8 cellular contexts compared by ENCODE assay signal in genomic region chr12:54993181-54993835, GRCh38. TPM values are rescaled to one million over a fixed set of nuclear protein-coding genes. Genes with fewer than 3 reads are reported as not detected.
DNase-seq lines count a peak whose midpoint lies in the region; ATAC-seq and TF ChIP-seq lines count a peak whose summit lies in the region.

No MANE protein-coding gene starts in this region.

- 20 to 25% methylated on average over 12 of the region's 12 CpGs for WGBS in tibial nerve, 2 donors

- H3K9me3 ChIP-seq in CD4-positive, CD25-positive, alpha-beta regulatory T cell (ENCODE audit: control insufficient read depth in 2 of 2, low read length in 2 of 2), result no peaks in the 10 kb centered on the region
- H3K9me3 ChIP-seq in mucosa of descending colon (no peaks in the 10 kb centered on the region), tibial nerve (no peaks in the 10 kb centered on the region)

- no peaks in the 10 kb centered on the region for H3K9me3 Mint-ChIP-seq in CD4-positive, CD25-positive, alpha-beta regulatory T cell
- no peaks in the 10 kb centered on the region for H3K9me3 Mint-ChIP-seq in activated CD4-positive, alpha-beta memory T cell treated with anti-CD3 and anti-CD28 coated beads for 36 hours

- peaks cover 22 to 39% (median 31%) of the 10 kb centered on the region in 4 donors for H3K4me1 Mint-ChIP-seq in CD4-positive, CD25-positive, alpha-beta regulatory T cell
- peaks cover 43% of the 10 kb centered on the region for H3K4me1 Mint-ChIP-seq in activated CD4-positive, alpha-beta memory T cell treated with anti-CD3 and anti-CD28 coated beads for 36 hours (ENCODE audit: low read depth)

- no peaks in the 10 kb centered on the region for H3K36me3 ChIP-seq in CD4-positive, CD25-positive, alpha-beta regulatory T cell (ENCODE audit: control insufficient read depth, insufficient read depth, low read length)
- H3K36me3 ChIP-seq in mucosa of descending colon (ENCODE audit: low read depth) (no peaks in the 10 kb centered on the region), tibial nerve (no peaks in the 10 kb centered on the region)

- peak overlapping the region; percentile 67 for H3K4me3 ChIP-seq in CD4-positive, CD25-positive, alpha-beta regulatory T cell (ENCODE audit: low read depth, low read length)
- no peak overlapping the region for H3K4me3 ChIP-seq in mucosa of descending colon
- no peak overlapping the region for H3K4me3 ChIP-seq in tibial nerve

- CTCF ChIA-PET in activated CD4-positive, alpha-beta memory T cell treated with anti-CD3 and anti-CD28 coated beads for 36 hours (lab: Charles Lee), result interaction anchor here (0.6 to 13.6 kb wide), 43 partner anchors 10 to 621 kb away, joined by 3 to 697 read pairs (median 5); partner anchors contain the start of genes MUCL1 and TESPA1

- intact Hi-C loops in activated CD4-positive, alpha-beta memory T cell treated with anti-CD3 and anti-CD28 coated beads for 36 hours (cut with micrococcal nuclease), result loop anchor here (1.0 kb wide), 3 partner anchors 75 to 150 kb away; no protein-coding TSS in a partner anchor
- intact Hi-C loops in mucosa of descending colon (cut with DNase I, micrococcal nuclease), result loop anchor here in 1 of 2 donors (5.0 kb wide), 1 partner anchor 79 kb away; no protein-coding TSS in a partner anchor

- H3K27ac Mint-ChIP-seq in CD4-positive, CD25-positive, alpha-beta regulatory T cell, result peak overlapping the region in 1 of 3 donors; percentile 47
- H3K27ac Mint-ChIP-seq in activated CD4-positive, alpha-beta memory T cell treated with anti-CD3 and anti-CD28 coated beads for 36 hours, result no peak overlapping the region

- H3K27me3 Mint-ChIP-seq in CD4-positive, CD25-positive, alpha-beta regulatory T cell, result no peaks in the 10 kb centered on the region
- H3K27me3 Mint-ChIP-seq in activated CD4-positive, alpha-beta memory T cell treated with anti-CD3 and anti-CD28 coated beads for 36 hours, result no peaks in the 10 kb centered on the region

- TF ChIP-seq CTCF in mucosa of descending colon (IDR thresholded peaks at IDR 0.05) (peak; percentile 42), tibial nerve (IDR thresholded peaks at IDR 0.05) (peak; percentile 75 to 89 (median 81))

- no peak for TF ChIP-seq EP300 in tibial nerve (IDR thresholded peaks at IDR 0.05)

- DNase-seq in CD4-positive, CD25-positive, alpha-beta regulatory T cell, result peak; percentile 56 to 79 (median 70)
- peak; percentile 28 for DNase-seq in HS-5 (ENCODE audit: low read depth)
- DNase-seq in NCI-H82 (lab: John Stamatoyannopoulos, UW), result peak; percentile 96
- DNase-seq in activated CD4-positive, alpha-beta memory T cell treated with anti-CD3 and anti-CD28 coated beads for 36 hours, result peak; percentile 57
- peak; percentile 44 for DNase-seq in epidermal melanocyte (ENCODE audit: insufficient read length, low spot score)
- peak in 1 of 3 donors; percentile 75 for DNase-seq in mucosa of descending colon
- DNase-seq in tibial nerve (ENCODE audit: low spot score in 2 of 2), result peak; percentile 24 to 73

- peaks cover 32% of the 10 kb centered on the region for H3K4me1 ChIP-seq in CD4-positive, CD25-positive, alpha-beta regulatory T cell (ENCODE audit: control insufficient read depth, insufficient read depth, low read length, poor library complexity, severe bottlenecking)
- H3K4me1 ChIP-seq in mucosa of descending colon (ENCODE audit: low read depth) (no peaks in the 10 kb centered on the region), tibial nerve (peaks cover 0 to 12% (median 0%) of the 10 kb centered on the region in 4 donors)

- no peaks in the 10 kb centered on the region for H3K27me3 ChIP-seq in CD4-positive, CD25-positive, alpha-beta regulatory T cell (ENCODE audit: control insufficient read depth, insufficient read depth, low read length)
- no peaks in the 10 kb centered on the region for H3K27me3 ChIP-seq in tibial nerve

- peak overlapping the region; percentile 37 for H3K27ac ChIP-seq in CD4-positive, CD25-positive, alpha-beta regulatory T cell (ENCODE audit: insufficient read depth, low read length, poor library complexity, severe bottlenecking)
- H3K27ac ChIP-seq in tibial nerve, result no peak overlapping the region

- H3K36me3 Mint-ChIP-seq in CD4-positive, CD25-positive, alpha-beta regulatory T cell, result no peaks in the 10 kb centered on the region
- H3K36me3 Mint-ChIP-seq in activated CD4-positive, alpha-beta memory T cell treated with anti-CD3 and anti-CD28 coated beads for 36 hours, result no peaks in the 10 kb centered on the region

- ATAC-seq in CD4-positive, CD25-positive, alpha-beta regulatory T cell (ENCODE audit: low read depth in 2 of 2), result peak; percentile 74 to 79
- ATAC-seq in GM19351 (IDR thresholded peaks at IDR 0.05; ENCODE audit: unreplicated experiment) (peak; percentile 39), mucosa of descending colon (peak; percentile 79)

- POLR2A ChIA-PET in activated CD4-positive, alpha-beta memory T cell treated with anti-CD3 and anti-CD28 coated beads for 36 hours (lab: Charles Lee), result interaction anchor here (1.1 kb wide), 1 partner anchor 57 kb away, joined by 3 read pairs; no protein-coding TSS in a partner anchor

- TF ChIP-seq POLR2A in tibial nerve (IDR thresholded peaks at IDR 0.05), result no peak

- H3K4me3 Mint-ChIP-seq in CD4-positive, CD25-positive, alpha-beta regulatory T cell, result peak overlapping the region in 1 of 4 donors; percentile 31
- H3K4me3 Mint-ChIP-seq in activated CD4-positive, alpha-beta memory T cell treated with anti-CD3 and anti-CD28 coated beads for 36 hours, result no peak overlapping the region

RNA-seq across cellular contexts. Expression of gene TESPA1, which starts 8.7 kb away (rescaled TPM):
- 93.8 TPM for total RNA-seq in CD4-positive, CD25-positive, alpha-beta regulatory T cell
- polyA plus RNA-seq in CD4-positive, CD25-positive, alpha-beta regulatory T cell, result 100 to 1,000 TPM in 2 of 4 donors, 10 to 100 TPM in 2; 78.0 to 121 (median 100) TPM
- total RNA-seq in activated CD4-positive, alpha-beta memory T cell treated with anti-CD3 and anti-CD28 coated beads for 36 hours, result 10 to 100 TPM; 73.9 to 74.8 TPM
- 1 to 10 TPM in 2 of 3 donors, under 1 TPM in 1; 0.75 to 2.7 (median 1.7) TPM for total RNA-seq in mucosa of descending colon
- 1 to 10 TPM in 1 of 4 donors, under 1 TPM in 2, not detected in 1; 0.42 to 2.8 (median 0.98) TPM for total RNA-seq in tibial nerve

RNA-seq across cellular contexts. Expression of gene NEUROD4, which starts 26.5 kb away (rescaled TPM):
- not detected for total RNA-seq in CD4-positive, CD25-positive, alpha-beta regulatory T cell
- polyA plus RNA-seq in CD4-positive, CD25-positive, alpha-beta regulatory T cell, result not detected
- not detected for total RNA-seq in activated CD4-positive, alpha-beta memory T cell treated with anti-CD3 and anti-CD28 coated beads for 36 hours
- total RNA-seq in mucosa of descending colon (not detected), tibial nerve (not detected)

Comparison
In these comparisons a context has a peak if more than half of its experiments do, and no peak if none do; other contexts are left out.
1. RNA of gene TESPA1, which starts 8.7 kb away (total RNA-seq): 93.8 TPM in CD4-positive, CD25-positive, alpha-beta regulatory T cell (single experiment) and 73.9 to 74.8 TPM in activated CD4-positive, alpha-beta memory T cell treated with anti-CD3 and anti-CD28 coated beads for 36 hours; 0.75 to 2.7 TPM in mucosa of descending colon and 0.42 to 2.8 TPM in tibial nerve; every median in the first group is over 10 times any median in the second.
2. Peak in every context shown above with its lines, with median percentiles within 50 percentile points of each other: ATAC-seq.